1 cellular context compared by ENCODE assay signal in genomic region chr16:89456412-89456811, GRCh38.
TF ChIP-seq lines count a peak whose summit lies in the region.

No MANE protein-coding gene starts in this region.

TF ChIP-seq in WTC11, 78 proteins besides CTCF, POLR2A, EP300 and RAD21 (continued from another document):
- TF ChIP-seq ZNF532 (CRISPR knock-in tag; IDR thresholded peaks at IDR 0.05; ENCODE audit: borderline replicate concordance) (no peak), JUN (CRISPR knock-in tag; IDR thresholded peaks at IDR 0.05) (no peak), FOXK1 (CRISPR knock-in tag; IDR thresholded peaks at IDR 0.05) (no peak), GTF2I (CRISPR knock-in tag; conservative IDR thresholded peaks at IDR 0.05) (no peak), IRF2 (CRISPR knock-in tag; IDR thresholded peaks at IDR 0.05; ENCODE audit: borderline replicate concordance, low read depth) (no peak), ZNF416 (CRISPR knock-in tag; IDR thresholded peaks at IDR 0.05) (no peak), TP53 (CRISPR knock-in tag; IDR thresholded peaks at IDR 0.05) (no peak), FOXJ3 (CRISPR knock-in tag; IDR thresholded peaks at IDR 0.05; ENCODE audit: borderline replicate concordance) (no peak)
- TF ChIP-seq, protein P1, sequence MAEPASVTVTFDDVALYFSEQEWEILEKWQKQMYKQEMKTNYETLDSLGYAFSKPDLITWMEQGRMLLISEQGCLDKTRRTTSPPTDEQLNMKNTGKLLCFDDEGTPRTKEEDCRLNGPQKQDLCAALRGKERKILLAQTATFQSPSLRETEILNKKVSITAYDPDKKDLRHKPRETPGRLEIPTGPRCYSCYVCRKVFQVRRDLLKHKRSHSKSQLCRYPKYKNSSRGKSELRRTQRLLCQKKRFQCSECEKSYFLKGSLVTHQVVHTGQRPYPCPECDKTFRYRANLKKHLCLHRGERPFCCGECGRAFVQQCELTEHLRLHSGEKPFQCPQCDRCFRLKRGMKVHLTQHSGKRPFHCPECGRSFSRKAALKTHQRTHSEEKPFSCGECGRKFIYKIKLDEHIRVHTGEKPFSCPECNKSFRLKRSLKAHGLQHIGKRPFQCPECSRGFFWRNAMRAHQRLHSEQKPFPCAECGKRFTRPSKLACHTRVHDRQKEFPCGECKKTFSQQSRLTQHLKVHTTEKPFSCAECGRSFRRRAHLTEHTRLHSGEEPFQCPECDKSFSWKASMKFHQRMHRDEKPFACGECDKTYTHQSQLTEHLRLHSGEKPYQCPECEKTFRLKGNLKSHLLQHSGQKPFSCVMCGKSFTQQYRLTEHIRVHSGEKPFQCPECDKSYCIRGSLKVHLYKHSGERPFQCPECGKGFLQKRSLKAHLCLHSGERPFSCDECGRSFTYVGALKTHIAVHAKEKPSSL (CRISPR knock-in tag; conservative IDR thresholded peaks at IDR 0.05): no peak
- TF ChIP-seq, protein P2, sequence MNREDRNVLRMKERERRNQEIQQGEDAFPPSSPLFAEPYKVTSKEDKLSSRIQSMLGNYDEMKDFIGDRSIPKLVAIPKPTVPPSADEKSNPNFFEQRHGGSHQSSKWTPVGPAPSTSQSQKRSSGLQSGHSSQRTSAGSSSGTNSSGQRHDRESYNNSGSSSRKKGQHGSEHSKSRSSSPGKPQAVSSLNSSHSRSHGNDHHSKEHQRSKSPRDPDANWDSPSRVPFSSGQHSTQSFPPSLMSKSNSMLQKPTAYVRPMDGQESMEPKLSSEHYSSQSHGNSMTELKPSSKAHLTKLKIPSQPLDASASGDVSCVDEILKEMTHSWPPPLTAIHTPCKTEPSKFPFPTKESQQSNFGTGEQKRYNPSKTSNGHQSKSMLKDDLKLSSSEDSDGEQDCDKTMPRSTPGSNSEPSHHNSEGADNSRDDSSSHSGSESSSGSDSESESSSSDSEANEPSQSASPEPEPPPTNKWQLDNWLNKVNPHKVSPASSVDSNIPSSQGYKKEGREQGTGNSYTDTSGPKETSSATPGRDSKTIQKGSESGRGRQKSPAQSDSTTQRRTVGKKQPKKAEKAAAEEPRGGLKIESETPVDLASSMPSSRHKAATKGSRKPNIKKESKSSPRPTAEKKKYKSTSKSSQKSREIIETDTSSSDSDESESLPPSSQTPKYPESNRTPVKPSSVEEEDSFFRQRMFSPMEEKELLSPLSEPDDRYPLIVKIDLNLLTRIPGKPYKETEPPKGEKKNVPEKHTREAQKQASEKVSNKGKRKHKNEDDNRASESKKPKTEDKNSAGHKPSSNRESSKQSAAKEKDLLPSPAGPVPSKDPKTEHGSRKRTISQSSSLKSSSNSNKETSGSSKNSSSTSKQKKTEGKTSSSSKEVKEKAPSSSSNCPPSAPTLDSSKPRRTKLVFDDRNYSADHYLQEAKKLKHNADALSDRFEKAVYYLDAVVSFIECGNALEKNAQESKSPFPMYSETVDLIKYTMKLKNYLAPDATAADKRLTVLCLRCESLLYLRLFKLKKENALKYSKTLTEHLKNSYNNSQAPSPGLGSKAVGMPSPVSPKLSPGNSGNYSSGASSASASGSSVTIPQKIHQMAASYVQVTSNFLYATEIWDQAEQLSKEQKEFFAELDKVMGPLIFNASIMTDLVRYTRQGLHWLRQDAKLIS (CRISPR knock-in tag; IDR thresholded peaks at IDR 0.05; ENCODE audit: borderline replicate concordance): no peak
TF ChIP-seq in WTC11: peak in this region for 0.
